ENCODE assay signal across 1 cellular context in genomic region chr4:128809477-128810330, GRCh38.
A peak's percentile ranks its signal among the peaks of the same experiment; 100 is the strongest.
TF ChIP-seq lines count a peak whose summit lies in the region.

Gene JADE1 (plus strand): TSS chr4:128809700. CDS start chr4:128831759, 22,059 bp downstream.

TF ChIP-seq in K562, 482 proteins besides CTCF, POLR2A, EP300 and RAD21 (continued from another document and continues in another):
- TF ChIP-seq ZBTB9 (CRISPR knock-in tag; IDR thresholded peaks at IDR 0.05) (no peak), NFIC (IDR thresholded peaks at IDR 0.05) (peak; percentile 36; the same call in 1 of the 2 replicates), SREBF2 (CRISPR knock-in tag; IDR thresholded peaks at IDR 0.05) (no peak), SOX6 (IDR thresholded peaks at IDR 0.05) (peak; percentile 18; the same call in 1 of the 2 replicates), FOXA3 (CRISPR knock-in tag; conservative IDR thresholded peaks at IDR 0.05 in 1 of 2, IDR thresholded peaks at IDR 0.05 in 1 of 2) (no peak), KDM2B (CRISPR knock-in tag; IDR thresholded peaks at IDR 0.05) (no peak), CBFB (CRISPR knock-in tag; IDR thresholded peaks at IDR 0.05) (no peak), ETS2 (tag; IDR thresholded peaks at IDR 0.05; ENCODE audit: borderline replicate concordance, poor library complexity, severe bottlenecking) (no peak), TSC22D4 (tag; IDR thresholded peaks at IDR 0.05) (no peak), TCF15 (CRISPR knock-in tag; IDR thresholded peaks at IDR 0.05) (no peak), BRF2 (IDR thresholded peaks at IDR 0.05; ENCODE audit: borderline replicate concordance, insufficient read depth, insufficient read length) (no peak), CHD4 (IDR thresholded peaks at IDR 0.05; ENCODE audit: insufficient read depth, insufficient replicate concordance, low read depth, low read length, poor library complexity, severe bottlenecking) (no peak), HNRNPH1 (optimal IDR thresholded peaks at IDR 0.05; ENCODE audit: low read depth, low read length) (no peak), CXXC5 (CRISPR knock-in tag; IDR thresholded peaks at IDR 0.05) (peak; percentile 76), LEF1 (IDR thresholded peaks at IDR 0.05) (peak; percentile 19; the same call in 1 of the 2 replicates), TEAD1 (CRISPR knock-in tag; IDR thresholded peaks at IDR 0.05) (0 out of 4 replicates have a peak, but pooled peaks of 1 of the 2 experiments have one; percentile 34), ZKSCAN8 (CRISPR knock-in tag; IDR thresholded peaks at IDR 0.05) (no peak), IRF2 (CRISPR knock-in tag; IDR thresholded peaks at IDR 0.05) (no peak), ERF (CRISPR knock-in tag; IDR thresholded peaks at IDR 0.05) (0 out of 2 replicates have a peak, but pooled peaks have one; percentile 51), CBFA2T3 (IDR thresholded peaks at IDR 0.05) (no peak), ZNF551 (CRISPR knock-in tag; IDR thresholded peaks at IDR 0.05) (no peak), RBFOX2 (IDR thresholded peaks at IDR 0.05; ENCODE audit: low read depth, low read length) (peak; percentile 93), ZNF512 (tag; IDR thresholded peaks at IDR 0.05) (no peak), ZNF347 (CRISPR knock-in tag; IDR thresholded peaks at IDR 0.05; ENCODE audit: low read depth) (no peak), GTF3C2 (IDR thresholded peaks at IDR 0.05; ENCODE audit: borderline replicate concordance, extremely low read depth, insufficient read length) (no peak), HSF4 (CRISPR knock-in tag; IDR thresholded peaks at IDR 0.05; ENCODE audit: borderline replicate concordance) (no peak), GATAD2B (IDR thresholded peaks at IDR 0.05; ENCODE audit: borderline replicate concordance) (peak; percentile 99), ESRRB (CRISPR knock-in tag; IDR thresholded peaks at IDR 0.05; ENCODE audit: borderline replicate concordance) (no peak), FOS (IDR thresholded peaks at IDR 0.05; ENCODE audit: extremely low read depth, insufficient read length) (no peak), HINFP (tag; conservative IDR thresholded peaks at IDR 0.05; ENCODE audit: low read depth) (no peak), GABPB2 (CRISPR knock-in tag; conservative IDR thresholded peaks at IDR 0.05) (no peak), USF2 (CRISPR knock-in tag; IDR thresholded peaks at IDR 0.05) (no peak), NEUROD1 (IDR thresholded peaks at IDR 0.05; ENCODE audit: borderline replicate concordance, low read depth, low read length, partially characterized antibody) (peak; percentile 52), BRD9 (IDR thresholded peaks at IDR 0.05; ENCODE audit: low read depth, partially characterized antibody) (peak; percentile 53), MBD1 (CRISPR knock-in tag; IDR thresholded peaks at IDR 0.05) (no peak), ZHX1 (conservative IDR thresholded peaks at IDR 0.05; ENCODE audit: low read length) (no peak), HDAC6 (IDR thresholded peaks at IDR 0.05; ENCODE audit: low read depth, low read length) (no peak), ZNF436 (CRISPR knock-in tag; IDR thresholded peaks at IDR 0.05) (no peak), NFATC3 (IDR thresholded peaks at IDR 0.05) (no peak), THAP12 (CRISPR knock-in tag; IDR thresholded peaks at IDR 0.05) (no peak), ZNF232 (CRISPR knock-in tag; IDR thresholded peaks at IDR 0.05) (no peak), SP1 (CRISPR knock-in tag; IDR thresholded peaks at IDR 0.05) (no peak), RHOXF2B (CRISPR knock-in tag; conservative IDR thresholded peaks at IDR 0.05) (no peak), PHF21A (IDR thresholded peaks at IDR 0.05; ENCODE audit: borderline replicate concordance, low read depth) (no peak), PRPF4 (IDR thresholded peaks at IDR 0.05; ENCODE audit: insufficient read depth, low read depth, low read length, poor library complexity, severe bottlenecking) (no peak), ZNF263 (CRISPR knock-in tag; IDR thresholded peaks at IDR 0.05; ENCODE audit: borderline replicate concordance) (peak; percentile 37; the same call in 1 of the 2 replicates), ZNF766 (CRISPR knock-in tag; conservative IDR thresholded peaks at IDR 0.05) (peak; percentile 88), NR4A1 (CRISPR knock-in tag; IDR thresholded peaks at IDR 0.05) (no peak), NR4A1 (tag; IDR thresholded peaks at IDR 0.05) (no peak), RBM15 (IDR thresholded peaks at IDR 0.05; ENCODE audit: insufficient read depth, low read length) (no peak), HDAC2 (IDR thresholded peaks at IDR 0.05) (no peak), XRCC3 (IDR thresholded peaks at IDR 0.05) (no peak), HDGF (IDR thresholded peaks at IDR 0.05) (no peak), ZNF174 (CRISPR knock-in tag; IDR thresholded peaks at IDR 0.05) (no peak), FOXJ3 (CRISPR knock-in tag; IDR thresholded peaks at IDR 0.05) (no peak), MYNN (IDR thresholded peaks at IDR 0.05) (0 out of 2 replicates have a peak, but pooled peaks have one; percentile 20), MYNN (CRISPR knock-in tag; IDR thresholded peaks at IDR 0.05) (no peak)
